Comparison of ENCODE assay signal across 1 cellular context in the genomic region with DNA sequence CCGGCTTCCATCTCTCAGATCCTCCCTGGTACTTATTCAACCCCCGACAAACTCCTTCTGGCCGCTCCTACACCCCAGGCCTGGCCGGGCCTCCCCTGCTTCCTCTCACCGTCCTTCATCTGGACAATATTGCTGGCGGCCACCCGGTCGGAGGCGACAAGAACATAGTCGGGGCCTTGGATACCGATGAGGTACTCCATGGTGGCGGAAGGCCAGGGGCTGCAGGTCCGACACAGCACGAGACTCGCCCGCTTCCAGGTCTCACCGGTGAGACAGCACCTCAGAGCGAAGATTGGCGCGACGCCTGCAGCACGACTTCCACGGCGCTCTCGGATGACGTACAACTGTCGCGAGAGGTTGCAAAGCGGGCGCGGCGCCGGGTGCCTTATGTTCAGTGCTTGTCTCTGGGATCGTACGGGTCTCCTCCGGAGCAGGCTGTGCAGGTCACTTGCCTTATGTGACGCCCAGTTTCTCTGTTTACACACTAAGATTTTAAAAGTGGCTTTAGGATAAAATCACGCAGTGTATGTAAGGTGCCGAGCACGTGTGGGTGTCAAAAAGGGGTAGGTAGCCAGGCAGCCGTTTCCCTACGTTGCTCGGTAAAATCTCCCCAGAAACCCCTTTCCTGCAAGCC.
TF ChIP-seq lines count a peak whose summit lies in the region.

PSMB2 (minus strand) TSS at position 294 of the 634 bp plus-strand sequence; CDS start at position 200, 94 bp downstream.

TF ChIP-seq in HEK293, 187 proteins besides CTCF, POLR2A, EP300 and RAD21 (continued from another document and continues in another):
- TF ChIP-seq, protein P1, sequence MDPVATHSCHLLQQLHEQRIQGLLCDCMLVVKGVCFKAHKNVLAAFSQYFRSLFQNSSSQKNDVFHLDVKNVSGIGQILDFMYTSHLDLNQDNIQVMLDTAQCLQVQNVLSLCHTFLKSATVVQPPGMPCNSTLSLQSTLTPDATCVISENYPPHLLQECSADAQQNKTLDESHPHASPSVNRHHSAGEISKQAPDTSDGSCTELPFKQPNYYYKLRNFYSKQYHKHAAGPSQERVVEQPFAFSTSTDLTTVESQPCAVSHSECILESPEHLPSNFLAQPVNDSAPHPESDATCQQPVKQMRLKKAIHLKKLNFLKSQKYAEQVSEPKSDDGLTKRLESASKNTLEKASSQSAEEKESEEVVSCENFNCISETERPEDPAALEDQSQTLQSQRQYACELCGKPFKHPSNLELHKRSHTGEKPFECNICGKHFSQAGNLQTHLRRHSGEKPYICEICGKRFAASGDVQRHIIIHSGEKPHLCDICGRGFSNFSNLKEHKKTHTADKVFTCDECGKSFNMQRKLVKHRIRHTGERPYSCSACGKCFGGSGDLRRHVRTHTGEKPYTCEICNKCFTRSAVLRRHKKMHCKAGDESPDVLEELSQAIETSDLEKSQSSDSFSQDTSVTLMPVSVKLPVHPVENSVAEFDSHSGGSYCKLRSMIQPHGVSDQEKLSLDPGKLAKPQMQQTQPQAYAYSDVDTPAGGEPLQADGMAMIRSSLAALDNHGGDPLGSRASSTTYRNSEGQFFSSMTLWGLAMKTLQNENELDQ (tag by site-specific recombination; IDR thresholded peaks at IDR 0.05; ENCODE audit: low read depth) = no peak
- no peak for TF ChIP-seq ZNF785 (tag by site-specific recombination; IDR thresholded peaks at IDR 0.05)
- TF ChIP-seq ZNF777 (tag by site-specific recombination; IDR thresholded peaks at IDR 0.05; ENCODE audit: borderline replicate concordance) = no peak
- no peak for TF ChIP-seq SCRT2 (tag by site-specific recombination; IDR thresholded peaks at IDR 0.05)
- TF ChIP-seq ZSCAN23 (tag by site-specific recombination; IDR thresholded peaks at IDR 0.05) = 0 out of 2 replicates have a peak, but pooled peaks have one; percentile 9
- TF ChIP-seq OVOL3 (tag by site-specific recombination; IDR thresholded peaks at IDR 0.05) = no peak; the same call in 1 of the 2 replicates
- 0 out of 2 replicates have a peak, but pooled peaks have one; percentile 18 for TF ChIP-seq ZNF391 (tag by site-specific recombination; IDR thresholded peaks at IDR 0.05; ENCODE audit: borderline replicate concordance, low read depth)
- TF ChIP-seq WT1 (tag by site-specific recombination; IDR thresholded peaks at IDR 0.05) = peak; percentile 15; the same call in 1 of the 2 replicates
- TF ChIP-seq ZNF274 (IDR thresholded peaks at IDR 0.05; ENCODE audit: low read length) = no peak
- TF ChIP-seq ZNF274 (tag by site-specific recombination; IDR thresholded peaks at IDR 0.05; ENCODE audit: borderline replicate concordance) = no peak
- no peak for TF ChIP-seq ZNF585B (tag by site-specific recombination; IDR thresholded peaks at IDR 0.05)
- TF ChIP-seq, protein P2, sequence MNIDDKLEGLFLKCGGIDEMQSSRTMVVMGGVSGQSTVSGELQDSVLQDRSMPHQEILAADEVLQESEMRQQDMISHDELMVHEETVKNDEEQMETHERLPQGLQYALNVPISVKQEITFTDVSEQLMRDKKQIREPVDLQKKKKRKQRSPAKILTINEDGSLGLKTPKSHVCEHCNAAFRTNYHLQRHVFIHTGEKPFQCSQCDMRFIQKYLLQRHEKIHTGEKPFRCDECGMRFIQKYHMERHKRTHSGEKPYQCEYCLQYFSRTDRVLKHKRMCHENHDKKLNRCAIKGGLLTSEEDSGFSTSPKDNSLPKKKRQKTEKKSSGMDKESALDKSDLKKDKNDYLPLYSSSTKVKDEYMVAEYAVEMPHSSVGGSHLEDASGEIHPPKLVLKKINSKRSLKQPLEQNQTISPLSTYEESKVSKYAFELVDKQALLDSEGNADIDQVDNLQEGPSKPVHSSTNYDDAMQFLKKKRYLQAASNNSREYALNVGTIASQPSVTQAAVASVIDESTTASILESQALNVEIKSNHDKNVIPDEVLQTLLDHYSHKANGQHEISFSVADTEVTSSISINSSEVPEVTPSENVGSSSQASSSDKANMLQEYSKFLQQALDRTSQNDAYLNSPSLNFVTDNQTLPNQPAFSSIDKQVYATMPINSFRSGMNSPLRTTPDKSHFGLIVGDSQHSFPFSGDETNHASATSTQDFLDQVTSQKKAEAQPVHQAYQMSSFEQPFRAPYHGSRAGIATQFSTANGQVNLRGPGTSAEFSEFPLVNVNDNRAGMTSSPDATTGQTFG (tag by site-specific recombination; IDR thresholded peaks at IDR 0.05; ENCODE audit: borderline replicate concordance) = no peak
- TF ChIP-seq ZNF202 (tag by site-specific recombination; IDR thresholded peaks at IDR 0.05; ENCODE audit: borderline replicate concordance) = no peak
- TF ChIP-seq REST (tag by site-specific recombination; IDR thresholded peaks at IDR 0.05) = 0 out of 2 replicates have a peak, but pooled peaks have one; percentile 22
- TF ChIP-seq ZNF596 (tag by site-specific recombination; IDR thresholded peaks at IDR 0.05) = no peak
- no peak for TF ChIP-seq HOXC10 (CRISPR knock-in tag; IDR thresholded peaks at IDR 0.05)
- peak; percentile 85 for TF ChIP-seq KLF8 (tag by site-specific recombination; IDR thresholded peaks at IDR 0.05)
- TF ChIP-seq ZNF707 (tag by site-specific recombination; IDR thresholded peaks at IDR 0.05) = no peak
- TF ChIP-seq ZNF19 (tag by site-specific recombination; IDR thresholded peaks at IDR 0.05; ENCODE audit: low read depth) = no peak
- TF ChIP-seq HIC1 (tag by site-specific recombination; IDR thresholded peaks at IDR 0.05) = no peak
- TF ChIP-seq ZNF398 (tag by site-specific recombination; IDR thresholded peaks at IDR 0.05) = no peak
- no peak for TF ChIP-seq ZNF354C (tag by site-specific recombination; IDR thresholded peaks at IDR 0.05; ENCODE audit: borderline replicate concordance, low read depth)
- TF ChIP-seq ZBTB21 (tag by site-specific recombination; IDR thresholded peaks at IDR 0.05) = no peak; the same call in 1 of the 2 replicates
- no peak for TF ChIP-seq GLIS2 (tag by site-specific recombination; IDR thresholded peaks at IDR 0.05)
- no peak for TF ChIP-seq ZNF174 (tag by site-specific recombination; IDR thresholded peaks at IDR 0.05)
- TF ChIP-seq ZSCAN18 (tag by site-specific recombination; IDR thresholded peaks at IDR 0.05) = no peak
- no peak for TF ChIP-seq FEZF1 (tag by site-specific recombination; IDR thresholded peaks at IDR 0.05)
- TF ChIP-seq ZNF157 (tag by site-specific recombination; IDR thresholded peaks at IDR 0.05) = no peak
- no peak for TF ChIP-seq EGR2 (tag by site-specific recombination; IDR thresholded peaks at IDR 0.05; ENCODE audit: low read depth)
- peak; percentile 35; the same call in 1 of the 2 replicates for TF ChIP-seq ZNF692 (tag by site-specific recombination; IDR thresholded peaks at IDR 0.05)
- peak; percentile 35; the same call in 1 of the 2 replicates for TF ChIP-seq SP2 (tag by site-specific recombination; IDR thresholded peaks at IDR 0.05)
- no peak for TF ChIP-seq ZNF266 (tag by site-specific recombination; IDR thresholded peaks at IDR 0.05; ENCODE audit: low read depth)
- no peak for TF ChIP-seq ZNF221 (tag by site-specific recombination; IDR thresholded peaks at IDR 0.05; ENCODE audit: borderline replicate concordance)
- TF ChIP-seq KLF10 (tag by site-specific recombination; IDR thresholded peaks at IDR 0.05) = 0 out of 2 replicates have a peak, but pooled peaks have one; percentile 15
- no peak for TF ChIP-seq TCF7L2 (IDR thresholded peaks at IDR 0.05; ENCODE audit: borderline replicate concordance, low read depth, low read length)
- no peak for TF ChIP-seq ZBTB7A (tag by site-specific recombination; IDR thresholded peaks at IDR 0.05; ENCODE audit: low read depth)
- no peak for TF ChIP-seq ELK4 (IDR thresholded peaks at IDR 0.05; ENCODE audit: borderline replicate concordance, low read depth, low read length)
- TF ChIP-seq ZNF311 (tag by site-specific recombination; IDR thresholded peaks at IDR 0.05; ENCODE audit: borderline replicate concordance) = no peak
- TF ChIP-seq, protein P3, sequence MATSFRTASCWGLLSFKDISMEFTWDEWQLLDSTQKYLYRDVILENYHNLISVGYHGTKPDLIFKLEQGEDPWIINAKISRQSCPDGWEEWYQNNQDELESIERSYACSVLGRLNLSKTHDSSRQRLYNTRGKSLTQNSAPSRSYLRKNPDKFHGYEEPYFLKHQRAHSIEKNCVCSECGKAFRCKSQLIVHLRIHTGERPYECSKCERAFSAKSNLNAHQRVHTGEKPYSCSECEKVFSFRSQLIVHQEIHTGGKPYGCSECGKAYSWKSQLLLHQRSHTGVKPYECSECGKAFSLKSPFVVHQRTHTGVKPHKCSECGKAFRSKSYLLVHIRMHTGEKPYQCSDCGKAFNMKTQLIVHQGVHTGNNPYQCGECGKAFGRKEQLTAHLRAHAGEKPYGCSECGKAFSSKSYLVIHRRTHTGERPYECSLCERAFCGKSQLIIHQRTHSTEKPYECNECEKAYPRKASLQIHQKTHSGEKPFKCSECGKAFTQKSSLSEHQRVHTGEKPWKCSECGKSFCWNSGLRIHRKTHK (tag by site-specific recombination; IDR thresholded peaks at IDR 0.05) = no peak
